20 cellular contexts compared by ENCODE assay signal in genomic region chr13:46844431-46844830, GRCh38. TPM values are rescaled to one million over a fixed set of nuclear protein-coding genes. Genes with fewer than 3 reads are reported as not detected.
"Had no signal": no experiment of that assay in that cellular context is flagged by ENCODE, and none has a peak within 500 bp of the region (broad histone marks: within the 10 kb centered on the region; RNA-seq: fewer than 3 reads in every experiment).

No MANE protein-coding gene starts in this region.

- H3K9me3 Mint-ChIP-seq: activated CD4-positive, alpha-beta memory T cell treated with anti-CD3 and anti-CD28 coated beads, Interleukin-2, amount 10 ng/mL, durations not matched to agents 7 days and 5 days; activated naive CD4-positive, alpha-beta T cell treated with anti-CD3 and anti-CD28 coated beads, Interleukin-2, amount 50 U/mL, for 24 hours; central memory CD8-positive, alpha-beta T cell; mesothelial cell of epicardium; nephron progenitor cell; T-helper 1 cell treated with Interleukin-12 subunit alpha and Interleukin-12 subunit beta and Interleukin-4 antibody, amounts not matched to agents 30 μg/mL and 1 μg/mL, for 36 hours had no signal

- H3K27ac ChIP-seq: adrenal gland, psoas muscle, sigmoid colon, spleen, stomach, testis, upper lobe of left lung had no signal

- H3K4me1 Mint-ChIP-seq: activated CD4-positive, alpha-beta memory T cell treated with anti-CD3 and anti-CD28 coated beads, Interleukin-2, amount 10 ng/mL, durations not matched to agents 7 days and 5 days; activated CD4-positive, alpha-beta T cell treated with anti-CD3 and anti-CD28 coated beads for 36 hours; activated naive CD4-positive, alpha-beta T cell treated with anti-CD3 and anti-CD28 coated beads, Interleukin-2, amount 50 U/mL, for 24 hours; central memory CD8-positive, alpha-beta T cell; mesothelial cell of epicardium had no signal

- H3K4me3 ChIP-seq: adrenal gland, psoas muscle, sigmoid colon, spleen, stomach, testis, upper lobe of left lung had no signal

- H3K9me3 ChIP-seq: adrenal gland, psoas muscle, sigmoid colon, spleen, stomach, testis, upper lobe of left lung had no signal

- H3K27ac Mint-ChIP-seq: activated CD4-positive, alpha-beta memory T cell treated with anti-CD3 and anti-CD28 coated beads, Interleukin-2, amount 10 ng/mL, durations not matched to agents 7 days and 5 days; activated CD4-positive, alpha-beta T cell treated with anti-CD3 and anti-CD28 coated beads for 36 hours; activated naive CD4-positive, alpha-beta T cell treated with anti-CD3 and anti-CD28 coated beads, Interleukin-2, amount 50 U/mL, for 24 hours; mesothelial cell of epicardium; nephron progenitor cell; T-helper 1 cell treated with Interleukin-12 subunit alpha and Interleukin-12 subunit beta and Interleukin-4 antibody, amounts not matched to agents 30 μg/mL and 1 μg/mL, for 36 hours had no signal

- ATAC-seq: activated CD4-positive, alpha-beta T cell treated with anti-CD3 and anti-CD28 coated beads for 36 hours; psoas muscle had no signal

- H3K36me3 Mint-ChIP-seq: activated naive CD4-positive, alpha-beta T cell treated with anti-CD3 and anti-CD28 coated beads, Interleukin-2, amount 50 U/mL, for 24 hours; mesothelial cell of epicardium had no signal

- H3K36me3 ChIP-seq: adrenal gland, sigmoid colon, spleen, stomach, upper lobe of left lung had no signal

- DNase-seq: activated CD4-positive, alpha-beta memory T cell treated with anti-CD3 and anti-CD28 coated beads, Interleukin-2, amount 10 ng/mL, durations not matched to agents 7 days and 5 days; activated CD4-positive, alpha-beta T cell treated with anti-CD3 and anti-CD28 coated beads for 36 hours; activated CD8-positive, alpha-beta memory T cell treated with anti-CD3 and anti-CD28 coated beads, Interleukin-2, amount 50 U/mL, for 4 hours; activated effector memory CD4-positive, alpha-beta T cell treated with anti-CD3 and anti-CD28 coated beads, Interleukin-2, amount 50 U/mL, for 16 hours; activated T-cell treated with anti-CD3 and anti-CD28 coated beads, Interleukin-2, amount 50 U/mL, for 48 hours; adrenal gland; cortex of kidney; hippocampal formation; nephron progenitor cell; psoas muscle; sigmoid colon; spleen; stomach; testis; upper lobe of left lung had no signal

- H3K4me3 Mint-ChIP-seq: activated CD4-positive, alpha-beta memory T cell treated with anti-CD3 and anti-CD28 coated beads, Interleukin-2, amount 10 ng/mL, durations not matched to agents 7 days and 5 days; activated CD4-positive, alpha-beta T cell treated with anti-CD3 and anti-CD28 coated beads for 36 hours; activated naive CD4-positive, alpha-beta T cell treated with anti-CD3 and anti-CD28 coated beads, Interleukin-2, amount 50 U/mL, for 24 hours; central memory CD8-positive, alpha-beta T cell; mesothelial cell of epicardium; nephron progenitor cell; T-helper 1 cell treated with Interleukin-12 subunit alpha and Interleukin-12 subunit beta and Interleukin-4 antibody, amounts not matched to agents 30 μg/mL and 1 μg/mL, for 36 hours had no signal

- H3K4me1 ChIP-seq: adrenal gland, sigmoid colon, spleen, stomach, testis, upper lobe of left lung had no signal

- H3K27me3 ChIP-seq: adrenal gland, sigmoid colon, spleen, testis, upper lobe of left lung had no signal

RNA-seq across cellular contexts. Expression of gene HTR2A, which starts 52.4 kb away (rescaled TPM):
- total RNA-seq: activated CD4-positive, alpha-beta memory T cell treated with anti-CD3 and anti-CD28 coated beads, Interleukin-2, amount 10 ng/mL, durations not matched to agents 7 days and 5 days; activated CD4-positive, alpha-beta T cell treated with anti-CD3 and anti-CD28 coated beads for 36 hours; glomerular endothelial cell; psoas muscle had no signal
